ENCODE assay signal across 18 cellular contexts in genomic region chr17:51014129-51014528, GRCh38.
DNase-seq lines count a peak whose midpoint lies in the region; ATAC-seq lines count a peak whose summit lies in the region.
"Had no signal": no experiment of that assay in that cellular context is flagged by ENCODE, and none has a peak within 500 bp of the region (broad histone marks: within the 10 kb centered on the region; RNA-seq: fewer than 3 reads in every experiment).

No MANE protein-coding gene starts in this region.

- H3F3A ChIP-seq in GM23248 (ENCODE audit: insufficient read depth) = peaks cover 10% of the 10 kb centered on the region

- H3K27me3 ChIP-seq in GM23248 (replicated peaks; ENCODE audit: insufficient read depth) (no peaks in the 10 kb centered on the region), layer of hippocampus (ENCODE audit: control insufficient read depth, insufficient read depth, low read length) (no peaks in the 10 kb centered on the region)
- H3K27me3 ChIP-seq: BLaER1 had no signal

- DNase-seq in GM23248 (no peak), caudate nucleus (lab: John Stamatoyannopoulos, UW) (peak in 1 of 61 donors; percentile 1), pons (ENCODE audit: low spot score) (peak; percentile 82), SHP77 (lab: John Stamatoyannopoulos, UW) (no peak), T-helper 1 cell (no peak), NCI-H187 (lab: John Stamatoyannopoulos, UW) (no peak)
- DNase-seq: CD4-positive, CD25-positive, alpha-beta regulatory T cell; Karpas-422; NCI-H1092; NCI-H187 treated with DMSO at 0.1 percent for 48 hours; NCI-H226; NCI-H510A; SHP77 treated with DMSO at 0.1 percent for 48 hours had no signal

- H3K9ac ChIP-seq in GM23248 = no peak overlapping the region
- H3K9ac ChIP-seq: BLaER1 had no signal

- no peaks in the 10 kb centered on the region for H3K9me3 ChIP-seq in GM23248 (ENCODE audit: low read depth)
- H3K9me3 ChIP-seq: BLaER1 had no signal

- H3K4me2 ChIP-seq in GM23248 (ENCODE audit: unreplicated experiment) = no peak overlapping the region
- H3K4me2 ChIP-seq: BLaER1 had no signal

- ATAC-seq in HG03175 (IDR thresholded peaks at IDR 0.05; ENCODE audit: unreplicated experiment) = no peak
- ATAC-seq: HepG2 had no signal

- H2AFZ ChIP-seq in GM23248 = no peak overlapping the region

- in situ Hi-C loops in GM23248 (cut with MboI) = no loop called here

- peaks cover 16% of the 10 kb centered on the region for H3K4me1 ChIP-seq in GM23248 (ENCODE audit: insufficient read depth)
- H3K4me1 ChIP-seq: BLaER1 had no signal

- H3K9me2 ChIP-seq in GM23248 (ENCODE audit: insufficient read depth) = no peaks in the 10 kb centered on the region

- H3K27ac ChIP-seq in GM23248 = 0 out of 2 replicates have a peak overlapping the region, but pooled peaks have one; percentile 50
- H3K27ac ChIP-seq in caudate nucleus (ENCODE audit: low read depth, low read length) = peak overlapping the region; percentile 79
- H3K27ac ChIP-seq in layer of hippocampus (ENCODE audit: low read depth, low read length) = peak overlapping the region; percentile 89
- H3K27ac ChIP-seq: BLaER1, RWPE1 had no signal

- peaks cover 21% of the 10 kb centered on the region; the same call in 1 of the 2 replicates for H3K36me3 ChIP-seq in GM23248 (ENCODE audit: low read depth)

- no peaks in the 10 kb centered on the region for H4K20me1 ChIP-seq in GM23248 (ENCODE audit: insufficient read depth)
- H4K20me1 ChIP-seq: BLaER1 had no signal

- no peak overlapping the region for H3K4me3 ChIP-seq in GM23248
- H3K4me3 ChIP-seq: BLaER1 had no signal

- WGBS in GM23248 (ENCODE audit: low coverage in 1 of 2, low lambda C conversion rate in 2 of 2, missing lambda C conversion rate in 2 of 2), 2 experiments = 99% methylated on average over 3 of the region's 3 CpGs

- peaks cover 3% of the 10 kb centered on the region; the same call in 1 of the 2 replicates for H3K79me2 ChIP-seq in GM23248 (ENCODE audit: insufficient read depth)
